8 cellular contexts compared by ENCODE assay signal in genomic region chr22:45435544-45436139, GRCh38. TPM values are rescaled to one million over a fixed set of nuclear protein-coding genes. Genes with fewer than 3 reads are reported as not detected.
A peak's percentile ranks its signal among the peaks of the same experiment; 100 is the strongest.
DNase-seq lines count a peak whose midpoint lies in the region; ATAC-seq and TF ChIP-seq lines count a peak whose summit lies in the region.

No MANE protein-coding gene starts in this region.

- H3K36me3 Mint-ChIP-seq in neural crest cell (ENCODE audit: low read depth) = no peaks in the 10 kb centered on the region

- H3K9me3 Mint-ChIP-seq in neural crest cell = no peaks in the 10 kb centered on the region

- H3K4me3 ChIP-seq in foreskin fibroblast (ENCODE audit: low read depth in 1 of 2, low read length in 2 of 2) = no peak overlapping the region

- peak overlapping the region; percentile 79 for H3K27ac Mint-ChIP-seq in neural crest cell (ENCODE audit: unreplicated experiment)

- H3K27me3 Mint-ChIP-seq in neural crest cell (ENCODE audit: low read depth) = no peaks in the 10 kb centered on the region

- H3K4me3 Mint-ChIP-seq in neural crest cell = no peak overlapping the region

- peak; percentile 63 for DNase-seq in DMS153 (lab: John Stamatoyannopoulos, UW)
- DNase-seq in Kasumi-1 (lab: John Stamatoyannopoulos, UW) = peak; percentile 81 to 88
- DNase-seq in SHP77 (lab: John Stamatoyannopoulos, UW) = peak; percentile 74 to 86
- peak; percentile 66 for DNase-seq in activated T-helper 9 cell treated with anti-CD3 and anti-CD28 coated beads, Interleukin-2, amount 50 U/mL, for 16 hours (ENCODE audit: low read depth)
- DNase-seq in foreskin fibroblast = peak; percentile 86 to 95
- DNase-seq in neural crest cell (ENCODE audit: low read depth, low spot score) = peak; percentile 91
- peak; percentile 54 to 84 (median 74) for DNase-seq in stimulated activated naive CD4-positive, alpha-beta T cell (lab: John Stamatoyannopoulos, UW)

- TF ChIP-seq CTCF in foreskin fibroblast (IDR thresholded peaks at IDR 0.05; ENCODE audit: low read depth, low read length) (peak; percentile 92), neural crest cell (conservative IDR thresholded peaks at IDR 0.05) (peak; percentile 98)

- H3K4me1 Mint-ChIP-seq in neural crest cell = peaks cover 15% of the 10 kb centered on the region

- ATAC-seq in HG02623 (IDR thresholded peaks at IDR 0.05; ENCODE audit: unreplicated experiment) = no peak

RNA-seq across cellular contexts. Expression of gene RIBC2, which starts 22.1 kb away (rescaled TPM):
- total RNA-seq in neural crest cell = 7.6 and 8.7 TPM in 2 replicates

RNA-seq across cellular contexts. Expression of gene SMC1B, which starts 22.2 kb away (rescaled TPM):
- total RNA-seq in neural crest cell = not detected in 2 replicates
